Comparison of ENCODE assay signal across 8 cellular contexts in the genomic region with DNA sequence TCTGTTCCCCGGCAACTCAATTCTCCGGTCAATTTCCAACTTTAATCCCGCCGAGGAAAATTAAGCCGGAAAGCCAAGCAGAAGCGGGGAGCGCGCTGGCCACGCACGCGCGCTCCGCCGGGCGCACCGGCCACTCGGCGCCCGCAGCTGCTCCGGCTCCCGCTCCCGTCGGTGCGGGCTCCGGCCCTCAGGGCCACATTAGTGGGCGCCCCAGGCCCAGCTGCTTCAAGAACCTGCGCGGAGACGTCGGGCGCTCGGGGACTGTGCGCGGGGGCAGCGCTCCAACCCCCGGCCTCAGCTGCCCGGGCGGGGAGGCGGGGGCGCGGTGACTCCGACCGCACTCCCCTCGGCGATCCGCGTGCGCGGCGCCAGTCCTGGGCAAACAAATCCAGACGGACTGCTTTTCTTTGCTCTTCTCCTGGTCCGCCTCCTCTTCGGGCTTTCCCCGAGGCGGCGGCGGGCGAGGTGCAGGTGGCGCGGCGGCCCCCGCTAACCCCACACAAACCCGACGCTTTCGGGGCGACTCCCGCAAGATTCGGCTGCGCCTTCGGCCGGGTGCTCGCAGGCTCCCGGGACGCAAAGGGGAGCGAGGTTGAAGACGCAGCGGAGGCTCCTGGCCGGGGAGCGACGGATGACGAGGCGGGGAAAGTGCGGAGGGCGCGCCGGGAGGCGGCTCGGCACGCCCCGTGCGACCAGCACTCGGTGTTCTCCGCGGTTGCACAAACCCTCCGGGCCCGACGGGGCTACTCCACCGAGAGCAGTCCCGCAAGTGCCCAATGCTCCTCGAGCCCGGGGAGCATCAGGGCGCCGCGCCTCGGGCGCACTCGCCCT. TPM values are rescaled to one million over a fixed set of nuclear protein-coding genes. Genes with fewer than 3 reads are reported as not detected.
DNase-seq lines count a peak whose midpoint lies in the region; ATAC-seq, FAIRE-seq and TF ChIP-seq lines count a peak whose summit lies in the region.
"Not testable (repeated sequence)": the region's sequence is repeated elsewhere in the genome, so short reads cannot be mapped to it uniquely, and the experiment has no call there.

No MANE protein-coding gene starts in this region.

- H3K4me3 Mint-ChIP-seq in activated CD8-positive, alpha-beta T cell treated with anti-CD3 and anti-CD28 coated beads for 36 hours = peak overlapping the region; percentile 62
- peak overlapping the region; percentile 99 for H3K4me3 Mint-ChIP-seq in dendritic cell treated with granulocyte-macrophage colony-stimulating factor and Interleukin-4, amounts not matched to agents 40 ng/mL and 50 ng/mL, for 4 days

- H3K36me3 Mint-ChIP-seq in activated CD8-positive, alpha-beta T cell treated with anti-CD3 and anti-CD28 coated beads for 36 hours (ENCODE audit: low read depth) = not testable (repeated sequence)
- peaks cover 15% of the 10 kb centered on the region for H3K36me3 Mint-ChIP-seq in dendritic cell treated with granulocyte-macrophage colony-stimulating factor and Interleukin-4, amounts not matched to agents 40 ng/mL and 50 ng/mL, for 4 days (ENCODE audit: low read depth)

- H3K27ac ChIP-seq in ovary = peak overlapping the region; percentile 15 to 83
- peak overlapping the region; percentile 82 to 86 (median 85) for H3K27ac ChIP-seq in upper lobe of left lung

- H3K27me3 Mint-ChIP-seq in activated CD8-positive, alpha-beta T cell treated with anti-CD3 and anti-CD28 coated beads for 36 hours = peaks cover 14% of the 10 kb centered on the region
- peaks cover 48% of the 10 kb centered on the region for H3K27me3 Mint-ChIP-seq in dendritic cell treated with granulocyte-macrophage colony-stimulating factor and Interleukin-4, amounts not matched to agents 40 ng/mL and 50 ng/mL, for 4 days

- TF ChIP-seq EP300 in ovary (IDR thresholded peaks at IDR 0.05); upper lobe of left lung (IDR thresholded peaks at IDR 0.05): not testable (repeated sequence)

- H3K9me3 ChIP-seq in iPS-18c (ENCODE audit: control insufficient read depth, insufficient read depth, low read length); ovary; upper lobe of left lung: not testable (repeated sequence)

- H3K4me3 ChIP-seq in iPS-18c (ENCODE audit: insufficient read depth, low read depth, low read length) = peak overlapping the region; percentile 78
- peak overlapping the region; percentile 91 for H3K4me3 ChIP-seq in ovary
- H3K4me3 ChIP-seq in upper lobe of left lung = peak overlapping the region; percentile 69 to 88 (median 74)

- H3K27me3 ChIP-seq in ovary, upper lobe of left lung: not testable (repeated sequence)

- POLR2A ChIA-PET in activated CD8-positive, alpha-beta T cell treated with anti-CD3 and anti-CD28 coated beads for 36 hours (lab: Charles Lee) = not testable (repeated sequence)

- peaks cover 10% of the 10 kb centered on the region for H3K4me1 Mint-ChIP-seq in activated CD8-positive, alpha-beta T cell treated with anti-CD3 and anti-CD28 coated beads for 36 hours (ENCODE audit: low read depth)
- peaks cover 28% of the 10 kb centered on the region for H3K4me1 Mint-ChIP-seq in dendritic cell treated with granulocyte-macrophage colony-stimulating factor and Interleukin-4, amounts not matched to agents 40 ng/mL and 50 ng/mL, for 4 days (ENCODE audit: low read depth)

- TF ChIP-seq POLR2A in GM12891 (IDR thresholded peaks at IDR 0.05; ENCODE audit: low read depth, low read length); ovary (IDR thresholded peaks at IDR 0.05): not testable (repeated sequence)
- TF ChIP-seq POLR2A in upper lobe of left lung (IDR thresholded peaks at IDR 0.05) = peak in 1 of 4 donors; percentile 44

- 0 to 1% (median 0%) methylated on average over 48 to 107 of the region's 107 CpGs for WGBS in ovary, 3 donors
- 0% methylated on average over 2 to 13 of the region's 107 CpGs for WGBS in upper lobe of left lung, 2 donors

- H3K9me3 Mint-ChIP-seq in activated CD8-positive, alpha-beta T cell treated with anti-CD3 and anti-CD28 coated beads for 36 hours; dendritic cell treated with granulocyte-macrophage colony-stimulating factor and Interleukin-4, amounts not matched to agents 40 ng/mL and 50 ng/mL, for 4 days: not testable (repeated sequence)

- not testable (repeated sequence) for H3K4me1 ChIP-seq in ovary (ENCODE audit: insufficient read depth)
- H3K4me1 ChIP-seq in upper lobe of left lung = peaks cover 13 to 47% (median 35%) of the 10 kb centered on the region in 4 donors

- TF ChIP-seq CTCF in activated CD8-positive, alpha-beta T cell treated with anti-CD3 and anti-CD28 coated beads for 36 hours (IDR thresholded peaks at IDR 0.05); ovary (IDR thresholded peaks at IDR 0.05); upper lobe of left lung (IDR thresholded peaks at IDR 0.05): not testable (repeated sequence)

- intact Hi-C loops in activated CD8-positive, alpha-beta T cell treated with anti-CD3 and anti-CD28 coated beads for 36 hours (cut with micrococcal nuclease); dendritic cell treated with granulocyte-macrophage colony-stimulating factor and Interleukin-4, amounts not matched to agents 40 ng/mL and 50 ng/mL, for 4 days (cut with micrococcal nuclease): not testable (repeated sequence)
- intact Hi-C loops in ovary (cut with DNase I) = loop anchor here (5.0 to 10.0 kb wide), 3 partner anchors 74 to 166 kb away; no protein-coding TSS in a partner anchor

- CTCF ChIA-PET in activated CD8-positive, alpha-beta T cell treated with anti-CD3 and anti-CD28 coated beads for 36 hours (lab: Charles Lee) = not testable (repeated sequence)

- DNase-seq in GM12891 (ENCODE audit: insufficient read length, low spot score) = peak; percentile 12
- DNase-seq in NCI-H1105 treated with DMSO at 0.1 percent for 48 hours (lab: John Stamatoyannopoulos, UW) = peak; percentile 19
- DNase-seq in activated CD8-positive, alpha-beta T cell treated with anti-CD3 and anti-CD28 coated beads for 36 hours = peak; percentile 30
- DNase-seq in ovary = peak; percentile 50 to 79 (median 66)
- peak; percentile 70 to 93 for DNase-seq in upper lobe of left lung

- H3K27ac Mint-ChIP-seq in activated CD8-positive, alpha-beta T cell treated with anti-CD3 and anti-CD28 coated beads for 36 hours = not testable (repeated sequence)
- peak overlapping the region; percentile 74 for H3K27ac Mint-ChIP-seq in dendritic cell treated with granulocyte-macrophage colony-stimulating factor and Interleukin-4, amounts not matched to agents 40 ng/mL and 50 ng/mL, for 4 days

- FAIRE-seq in GM12891 (lab: Jason Lieb, UNC) = not testable (repeated sequence)

- ATAC-seq in HG02759 (IDR thresholded peaks at IDR 0.05; ENCODE audit: unreplicated experiment) = peak; percentile 19
- peak; percentile 6 for ATAC-seq in activated CD8-positive, alpha-beta T cell treated with anti-CD3 and anti-CD28 coated beads for 36 hours
- peak; percentile 50 to 66 for ATAC-seq in upper lobe of left lung (ENCODE audit: low FRiP score in 2 of 2)

- not testable (repeated sequence) for H3K36me3 ChIP-seq in ovary, upper lobe of left lung

RNA-seq across cellular contexts. Expression of a gene that starts 0.9 kb away (rescaled TPM):
- polyA plus RNA-seq in GM12891 (2012; ENCODE audit: low read depth, missing spikeins) = 0.12 TPM
- under 1 TPM; 0.20 to 0.29 TPM for total RNA-seq in activated CD8-positive, alpha-beta T cell treated with anti-CD3 and anti-CD28 coated beads for 36 hours
- total RNA-seq in ovary (10 to 100 TPM; 25.8 to 58.1 (median 43.8) TPM), upper lobe of left lung (10 to 100 TPM; 17.3 to 55.5 (median 27.6) TPM)
- 10 to 100 TPM; 28.8 to 38.9 TPM for polyA plus RNA-seq in ovary

Comparison
In these comparisons a context has a peak if more than half of its experiments do, and no peak if none do; other contexts are left out.
1. Peak in every context shown above with its lines: DNase-seq, ATAC-seq, H3K4me3 ChIP-seq and H3K27ac ChIP-seq.
2. DNase-seq: peak in every context shown above with its lines; median percentile 82 in upper lobe of left lung; 66 in ovary; 30 in activated CD8-positive, alpha-beta T cell treated with anti-CD3 and anti-CD28 coated beads for 36 hours; 19 in NCI-H1105 treated with DMSO at 0.1 percent for 48 hours; 12 in GM12891.
3. ATAC-seq: peak in every context shown above with its lines; median percentile 58 in upper lobe of left lung; 19 in HG02759; 6 in activated CD8-positive, alpha-beta T cell treated with anti-CD3 and anti-CD28 coated beads for 36 hours.
4. RNA of a gene that starts 0.9 kb away (total RNA-seq): 25.8 to 58.1 TPM in ovary and 17.3 to 55.5 TPM in upper lobe of left lung; 0.20 to 0.29 TPM in activated CD8-positive, alpha-beta T cell treated with anti-CD3 and anti-CD28 coated beads for 36 hours; every median in the first group is over 10 times any median in the second.